ENCODE assay signal across 1 cellular context in genomic region chr3:13571831-13572750, GRCh38.
TF ChIP-seq lines count a peak whose summit lies in the region.

No MANE protein-coding gene starts in this region.

TF ChIP-seq in WTC11, 78 proteins besides CTCF, POLR2A, EP300 and RAD21:
- TF ChIP-seq PRDM15 (CRISPR knock-in tag; IDR thresholded peaks at IDR 0.05): no peak
- TF ChIP-seq ZNF416 (CRISPR knock-in tag; IDR thresholded peaks at IDR 0.05): no peak
- no peak for TF ChIP-seq SMAD4 (CRISPR knock-in tag; IDR thresholded peaks at IDR 0.05)
- TF ChIP-seq STAT6 (CRISPR knock-in tag; conservative IDR thresholded peaks at IDR 0.05; ENCODE audit: low read depth): no peak
- TF ChIP-seq ZNF671 (CRISPR knock-in tag; IDR thresholded peaks at IDR 0.05): no peak
- no peak for TF ChIP-seq ATF2 (CRISPR knock-in tag; IDR thresholded peaks at IDR 0.05; ENCODE audit: borderline replicate concordance, low read depth)
- TF ChIP-seq MAX (CRISPR knock-in tag; IDR thresholded peaks at IDR 0.05): no peak
- TF ChIP-seq IRF2 (CRISPR knock-in tag; IDR thresholded peaks at IDR 0.05; ENCODE audit: borderline replicate concordance, low read depth): no peak
- no peak for TF ChIP-seq CREB1 (CRISPR knock-in tag; IDR thresholded peaks at IDR 0.05)
- no peak for TF ChIP-seq ZNF532 (CRISPR knock-in tag; IDR thresholded peaks at IDR 0.05; ENCODE audit: borderline replicate concordance)
- TF ChIP-seq NR3C1 (CRISPR knock-in tag; conservative IDR thresholded peaks at IDR 0.05; ENCODE audit: low read depth): no peak
- TF ChIP-seq SOX15 (CRISPR knock-in tag; IDR thresholded peaks at IDR 0.05): no peak
- TF ChIP-seq HMGA2 (CRISPR knock-in tag; IDR thresholded peaks at IDR 0.05): no peak
- no peak for TF ChIP-seq E2F4 (CRISPR knock-in tag; IDR thresholded peaks at IDR 0.05; ENCODE audit: borderline replicate concordance, low read depth)
- no peak for TF ChIP-seq TP53 (CRISPR knock-in tag; IDR thresholded peaks at IDR 0.05)
- TF ChIP-seq CREM (CRISPR knock-in tag; IDR thresholded peaks at IDR 0.05): no peak
- TF ChIP-seq FOXK1 (CRISPR knock-in tag; IDR thresholded peaks at IDR 0.05): no peak
